In the genomic region with DNA sequence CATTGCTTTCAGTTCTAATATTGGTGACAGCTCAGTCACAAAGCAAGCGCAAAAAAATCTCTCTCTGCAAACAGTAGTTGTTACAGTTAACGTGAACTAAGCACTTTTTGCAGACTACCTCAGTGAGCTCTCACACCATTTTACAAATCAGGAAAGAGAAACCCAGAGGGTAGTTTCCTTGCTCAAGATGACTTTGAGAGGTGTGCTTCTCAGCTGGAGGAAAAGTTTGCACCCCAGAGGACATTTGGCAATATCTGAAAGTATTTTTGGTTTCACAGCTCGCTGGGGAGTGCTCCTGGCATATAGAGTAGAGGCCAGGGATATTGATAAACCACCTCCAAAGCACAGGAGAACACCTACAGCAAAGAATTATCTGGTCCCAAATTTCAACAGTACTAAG, we compare ENCODE assay signal across 3 cellular contexts.
"Had no signal": no experiment of that assay in that cellular context is flagged by ENCODE, and none has a peak within 500 bp of the region (broad histone marks: within the 10 kb centered on the region; RNA-seq: fewer than 3 reads in every experiment).

No MANE protein-coding gene starts in this region.

- DNase-seq: GDM1, GF-D8 had no signal

- ATAC-seq: GM12878 had no signal

- H3K4me3 ChIP-seq: GM12878 had no signal
